1 cellular context compared by ENCODE assay signal in the genomic region with DNA sequence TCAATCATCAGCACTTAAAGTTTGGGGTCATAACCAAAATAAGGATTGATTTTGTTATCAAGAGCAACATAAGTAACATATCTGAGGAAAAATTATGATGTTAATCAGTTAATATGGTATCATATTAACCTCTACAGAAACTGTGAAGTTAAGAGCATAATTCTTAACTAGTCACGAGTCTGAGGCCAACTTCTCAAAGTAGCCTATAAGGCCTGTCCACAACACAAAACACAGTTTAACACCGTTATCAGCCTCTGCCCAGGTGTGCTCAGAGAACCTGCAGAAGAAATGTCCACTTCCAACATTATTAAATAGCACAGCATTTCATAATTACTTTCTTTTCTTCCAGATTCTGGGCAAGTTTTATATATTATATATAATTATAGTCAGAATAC.
TF ChIP-seq lines count a peak whose summit lies in the region.

No MANE protein-coding gene starts in this region.

TF ChIP-seq in HepG2, 621 proteins besides CTCF, POLR2A, EP300 and RAD21:
- TF ChIP-seq ZSCAN22 (CRISPR knock-in tag; IDR thresholded peaks at IDR 0.05), result 0 out of 2 replicates have a peak, but pooled peaks have one; percentile 6
- TF ChIP-seq NFIB (CRISPR knock-in tag; IDR thresholded peaks at IDR 0.05; ENCODE audit: borderline replicate concordance), result no peak
- TF ChIP-seq ZNF326 (CRISPR knock-in tag; IDR thresholded peaks at IDR 0.05; ENCODE audit: borderline replicate concordance), result no peak
- no peak for TF ChIP-seq HOXA3 (CRISPR knock-in tag; IDR thresholded peaks at IDR 0.05)
TF ChIP-seq in HepG2: peak in this region for 1.
